In the genomic region with DNA sequence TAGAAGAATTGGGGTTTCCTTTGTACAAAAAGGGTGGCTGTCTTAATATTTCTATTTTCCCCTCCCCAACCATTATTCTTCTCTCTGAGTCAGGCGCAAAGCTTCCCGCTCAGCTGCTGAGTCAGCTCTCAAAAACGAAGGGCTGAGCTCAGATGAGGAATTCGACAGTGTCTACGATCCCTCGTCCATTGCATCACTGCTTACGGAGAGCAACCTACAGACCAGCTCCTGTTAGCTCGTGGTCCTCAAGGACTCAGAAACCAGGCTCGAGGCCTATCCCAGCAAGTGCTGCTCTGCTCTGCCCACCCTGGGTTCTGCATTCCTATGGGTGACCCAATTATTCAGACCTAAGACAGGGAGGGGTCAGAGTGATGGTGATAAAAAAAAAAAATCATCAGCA, we compare ENCODE assay signal across 15 cellular contexts. TPM values are rescaled to one million over a fixed set of nuclear protein-coding genes. Genes with fewer than 3 reads are reported as not detected.
DNase-seq lines count a peak whose midpoint lies in the region; ATAC-seq and TF ChIP-seq lines count a peak whose summit lies in the region.
"Had no signal": no experiment of that assay in that cellular context is flagged by ENCODE, and none has a peak within 500 bp of the region (broad histone marks: within the 10 kb centered on the region; RNA-seq: fewer than 3 reads in every experiment).

No MANE protein-coding gene starts in this region.

- H3K9ac ChIP-seq in smooth muscle cell (ENCODE audit: low read depth) (peak overlapping the region; percentile 45), endodermal cell (ENCODE audit: extremely low read depth, low read length, poor library complexity, severe bottlenecking) (no peak overlapping the region)

- H3K4me2 ChIP-seq in smooth muscle cell: peak overlapping the region; percentile 46
- H3K4me2 ChIP-seq: GM23338 had no signal

- H3K27me3 Mint-ChIP-seq in endodermal cell (ENCODE audit: insufficient read depth): no peaks in the 10 kb centered on the region
- H3K27me3 Mint-ChIP-seq: activated CD4-positive, alpha-beta memory T cell treated with anti-CD3 and anti-CD28 coated beads for 36 hours; activated naive CD4-positive, alpha-beta T cell treated with anti-CD3 and anti-CD28 coated beads, Interleukin-2, amount 50 U/mL, for 24 hours had no signal

- peaks cover 9% of the 10 kb centered on the region for H3K4me1 ChIP-seq in smooth muscle cell (ENCODE audit: low read depth)
- peaks cover 3% of the 10 kb centered on the region for H3K4me1 ChIP-seq in endodermal cell (ENCODE audit: control insufficient read depth, insufficient read depth, low read length)

- no peak overlapping the region for H3K4me3 ChIP-seq in smooth muscle cell
- no peak overlapping the region for H3K4me3 ChIP-seq in endodermal cell (ENCODE audit: low read length)
- H3K4me3 ChIP-seq: GM23338 had no signal

- peaks cover 15% of the 10 kb centered on the region for H3K4me1 Mint-ChIP-seq in endodermal cell

- H3K4me3 Mint-ChIP-seq in endodermal cell: no peak overlapping the region
- H3K4me3 Mint-ChIP-seq: activated CD4-positive, alpha-beta memory T cell treated with anti-CD3 and anti-CD28 coated beads for 36 hours; activated naive CD4-positive, alpha-beta T cell treated with anti-CD3 and anti-CD28 coated beads, Interleukin-2, amount 50 U/mL, for 24 hours; effector memory CD8-positive, alpha-beta T cell; GM23338; nephron progenitor cell had no signal

- peaks cover 16% of the 10 kb centered on the region for H4K20me1 ChIP-seq in smooth muscle cell (ENCODE audit: low read depth)

- peak; percentile 64 for ATAC-seq in SK-N-SH treated with all-trans-retinoic acid at 6 μM for 48 hours
- ATAC-seq in HG02759 (IDR thresholded peaks at IDR 0.05; ENCODE audit: unreplicated experiment): no peak
- ATAC-seq: effector memory CD8-positive, alpha-beta T cell; GM23338 had no signal

- TF ChIP-seq CTCF in smooth muscle cell (IDR thresholded peaks at IDR 0.05; ENCODE audit: borderline replicate concordance, insufficient read depth, poor library complexity, severe bottlenecking) (no peak), endodermal cell (conservative IDR thresholded peaks at IDR 0.05) (no peak)

- H3F3A ChIP-seq in smooth muscle cell (ENCODE audit: low read depth): no peaks in the 10 kb centered on the region

- H3K36me3 Mint-ChIP-seq in endodermal cell (ENCODE audit: low read depth): peaks cover 31% of the 10 kb centered on the region
- H3K36me3 Mint-ChIP-seq: activated CD4-positive, alpha-beta memory T cell treated with anti-CD3 and anti-CD28 coated beads for 36 hours; activated naive CD4-positive, alpha-beta T cell treated with anti-CD3 and anti-CD28 coated beads, Interleukin-2, amount 50 U/mL, for 24 hours had no signal

- 12% methylated on average over 9 of the region's 9 CpGs for WGBS in smooth muscle cell (ENCODE audit: low lambda C conversion rate)
- WGBS in endodermal cell (ENCODE audit: insufficient coverage in 1 of 2, insufficient read length in 1 of 2), 2 experiments: 92 to 93% methylated on average over 9 of the region's 9 CpGs

- peak; percentile 31 for DNase-seq in activated effector memory CD4-positive, alpha-beta T cell treated with anti-CD3 and anti-CD28 coated beads, Interleukin-2, amount 50 U/mL, for 16 hours
- DNase-seq in activated effector memory CD4-positive, alpha-beta T cell treated with Interleukin-2 at 50 U/mL for 16 hours: no peak
- DNase-seq in fibroblast of peridontal ligament (ENCODE audit: extremely low read depth) (peak; percentile 93), smooth muscle cell (lab: John Stamatoyannopoulos, UW; ENCODE audit: unreplicated experiment) (no peak), endodermal cell (no peak), substantia nigra (lab: John Stamatoyannopoulos, UW) (no peak)
- DNase-seq: activated CD4-positive, alpha-beta memory T cell treated with anti-CD3 and anti-CD28 coated beads for 36 hours; effector memory CD8-positive, alpha-beta T cell; Karpas-422; NCI-H524 treated with DMSO at 0.1 percent for 48 hours; nephron progenitor cell had no signal

- H2AFZ ChIP-seq in smooth muscle cell (ENCODE audit: low read depth): no peak overlapping the region
- H2AFZ ChIP-seq: GM23338 had no signal

- no peaks in the 10 kb centered on the region for H3K9me3 Mint-ChIP-seq in endodermal cell
- H3K9me3 Mint-ChIP-seq: activated CD4-positive, alpha-beta memory T cell treated with anti-CD3 and anti-CD28 coated beads for 36 hours; activated naive CD4-positive, alpha-beta T cell treated with anti-CD3 and anti-CD28 coated beads, Interleukin-2, amount 50 U/mL, for 24 hours; effector memory CD8-positive, alpha-beta T cell; GM23338; nephron progenitor cell had no signal

- H3K36me3 ChIP-seq in smooth muscle cell (ENCODE audit: low read depth) (no peaks in the 10 kb centered on the region), endodermal cell (ENCODE audit: control insufficient read depth, insufficient read depth, low read length) (peaks cover 50% of the 10 kb centered on the region)

- H3K27me3 ChIP-seq in smooth muscle cell (ENCODE audit: low read depth) (no peaks in the 10 kb centered on the region), endodermal cell (ENCODE audit: control insufficient read depth, insufficient read depth, low read length, poor library complexity, severe bottlenecking) (no peaks in the 10 kb centered on the region)

- no peak overlapping the region for H3K27ac Mint-ChIP-seq in endodermal cell
- H3K27ac Mint-ChIP-seq: activated CD4-positive, alpha-beta memory T cell treated with anti-CD3 and anti-CD28 coated beads for 36 hours; activated naive CD4-positive, alpha-beta T cell treated with anti-CD3 and anti-CD28 coated beads, Interleukin-2, amount 50 U/mL, for 24 hours; effector memory CD8-positive, alpha-beta T cell; GM23338; nephron progenitor cell had no signal

- H3K27ac ChIP-seq in smooth muscle cell (ENCODE audit: low read depth) (peak overlapping the region; percentile 85), endodermal cell (ENCODE audit: low read depth, low read length) (no peak overlapping the region), substantia nigra (ENCODE audit: low read depth, low read length, poor library complexity, severe bottlenecking) (no peak overlapping the region)

- no peaks in the 10 kb centered on the region for H3K9me3 ChIP-seq in smooth muscle cell (replicated peaks; ENCODE audit: low read depth)
- no peaks in the 10 kb centered on the region for H3K9me3 ChIP-seq in endodermal cell (ENCODE audit: control insufficient read depth, low read length)

- peaks cover 16% of the 10 kb centered on the region for H3K79me2 ChIP-seq in smooth muscle cell (ENCODE audit: low read depth)

TF ChIP-seq in SK-N-SH treated with all-trans-retinoic acid at 6 μM for 48 hours, 23 proteins besides CTCF, POLR2A, EP300 and RAD21 (continues in another document):
- no peak for TF ChIP-seq PPARA (CRISPR knock-in tag; IDR thresholded peaks at IDR 0.05; ENCODE audit: borderline replicate concordance)
- no peak for TF ChIP-seq ISL1 (CRISPR knock-in tag; IDR thresholded peaks at IDR 0.05)
- no peak for TF ChIP-seq ZNF70 (CRISPR knock-in tag; IDR thresholded peaks at IDR 0.05)
- TF ChIP-seq, protein P1, sequence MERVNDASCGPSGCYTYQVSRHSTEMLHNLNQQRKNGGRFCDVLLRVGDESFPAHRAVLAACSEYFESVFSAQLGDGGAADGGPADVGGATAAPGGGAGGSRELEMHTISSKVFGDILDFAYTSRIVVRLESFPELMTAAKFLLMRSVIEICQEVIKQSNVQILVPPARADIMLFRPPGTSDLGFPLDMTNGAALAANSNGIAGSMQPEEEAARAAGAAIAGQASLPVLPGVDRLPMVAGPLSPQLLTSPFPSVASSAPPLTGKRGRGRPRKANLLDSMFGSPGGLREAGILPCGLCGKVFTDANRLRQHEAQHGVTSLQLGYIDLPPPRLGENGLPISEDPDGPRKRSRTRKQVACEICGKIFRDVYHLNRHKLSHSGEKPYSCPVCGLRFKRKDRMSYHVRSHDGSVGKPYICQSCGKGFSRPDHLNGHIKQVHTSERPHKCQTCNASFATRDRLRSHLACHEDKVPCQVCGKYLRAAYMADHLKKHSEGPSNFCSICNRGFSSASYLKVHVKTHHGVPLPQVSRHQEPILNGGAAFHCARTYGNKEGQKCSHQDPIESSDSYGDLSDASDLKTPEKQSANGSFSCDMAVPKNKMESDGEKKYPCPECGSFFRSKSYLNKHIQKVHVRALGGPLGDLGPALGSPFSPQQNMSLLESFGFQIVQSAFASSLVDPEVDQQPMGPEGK (CRISPR knock-in tag; IDR thresholded peaks at IDR 0.05; ENCODE audit: borderline replicate concordance): no peak
- TF ChIP-seq CSRNP3 (CRISPR knock-in tag; IDR thresholded peaks at IDR 0.05): no peak
- TF ChIP-seq RARB (CRISPR knock-in tag; IDR thresholded peaks at IDR 0.05): no peak
- peak; percentile 65 for TF ChIP-seq TOX (CRISPR knock-in tag; IDR thresholded peaks at IDR 0.05; ENCODE audit: borderline replicate concordance)
- TF ChIP-seq ESRRG (CRISPR knock-in tag; IDR thresholded peaks at IDR 0.05): no peak
- no peak for TF ChIP-seq ARNTL (CRISPR knock-in tag; IDR thresholded peaks at IDR 0.05; ENCODE audit: borderline replicate concordance, low read depth)
- no peak for TF ChIP-seq ZC3H10 (CRISPR knock-in tag; IDR thresholded peaks at IDR 0.05)
- TF ChIP-seq ZNF565 (CRISPR knock-in tag; conservative IDR thresholded peaks at IDR 0.05; ENCODE audit: low read depth): no peak
- TF ChIP-seq SNAI2 (CRISPR knock-in tag; IDR thresholded peaks at IDR 0.05): no peak
- TF ChIP-seq ZFP3 (CRISPR knock-in tag; IDR thresholded peaks at IDR 0.05): no peak
- TF ChIP-seq CSDC2 (CRISPR knock-in tag; IDR thresholded peaks at IDR 0.05): peak; percentile 82; the same call in 1 of the 2 replicates

RNA-seq across cellular contexts. Expression of gene TUFT1, which starts 3.0 kb away (rescaled TPM):
- 19.6 and 20.0 TPM in 2 replicates for total RNA-seq in smooth muscle cell
- 15.1 and 30.7 TPM in 2 replicates for polyA plus RNA-seq in smooth muscle cell
- 10 to 100 TPM; 12.7 to 18.3 TPM for total RNA-seq in endodermal cell
- 8.4 TPM for polyA plus RNA-seq in endodermal cell (2013, experiment 1 of 2)
- polyA plus RNA-seq in endodermal cell (2013, experiment 2 of 2): 7.3 TPM

RNA-seq across cellular contexts. Expression of gene CGN, which starts 25.9 kb away (rescaled TPM):
- total RNA-seq in smooth muscle cell (0.76 and 17.0 TPM in 2 replicates), endodermal cell (10 to 100 TPM; 39.7 to 39.9 TPM)
- 0.70 and 2.5 TPM in 2 replicates for polyA plus RNA-seq in smooth muscle cell
- polyA plus RNA-seq in endodermal cell (2013, experiment 1 of 2): 14.2 TPM
- polyA plus RNA-seq in endodermal cell (2013, experiment 2 of 2): 10.8 TPM

Comparison
In these comparisons a context has a peak if more than half of its experiments do, and no peak if none do; other contexts are left out.
1. DNase-seq: peak in activated effector memory CD4-positive, alpha-beta T cell treated with anti-CD3 and anti-CD28 coated beads, Interleukin-2, amount 50 U/mL, for 16 hours (single experiment) and fibroblast of peridontal ligament (single experiment); none in activated effector memory CD4-positive, alpha-beta T cell treated with Interleukin-2 at 50 U/mL for 16 hours (single experiment), smooth muscle cell (single experiment), endodermal cell (single experiment) and substantia nigra (0 of 49).